In genomic region chr11:130580372-130580771, GRCh38 we compare ENCODE assay signal across 9 cellular contexts.
DNase-seq lines count a peak whose midpoint lies in the region; ATAC-seq lines count a peak whose summit lies in the region.
"Had no signal": no experiment of that assay in that cellular context is flagged by ENCODE, and none has a peak within 500 bp of the region (broad histone marks: within the 10 kb centered on the region; RNA-seq: fewer than 3 reads in every experiment).

No MANE protein-coding gene starts in this region.

- peak; percentile 97 for DNase-seq in HT1080 (ENCODE audit: low read depth)
- peak in 44 of 58 donors; percentile 13 to 89 (median 53) for DNase-seq in anterior cingulate cortex (lab: John Stamatoyannopoulos, UW)
- peak; percentile 67 for DNase-seq in iPS DF 19.7 (ENCODE audit: low read depth, low spot score)
- peak; percentile 94 for DNase-seq in superior temporal gyrus (ENCODE audit: extremely low spot score)
- no peak for DNase-seq in HuH-7.5 (ENCODE audit: low spot score)
- no peak for DNase-seq in MV-4-11 (lab: John Stamatoyannopoulos, UW)
- DNase-seq in activated CD4-positive, CD25-positive, alpha-beta regulatory T cell (lab: John Stamatoyannopoulos, UW) = no peak
- DNase-seq: effector CD4-positive, alpha-beta T cell had no signal

- no peak for ATAC-seq in HG03521 (IDR thresholded peaks at IDR 0.05; ENCODE audit: unreplicated experiment)

Comparison
In these comparisons a context has a peak if more than half of its experiments do, and no peak if none do; other contexts are left out.
1. DNase-seq: peak in HT1080 (single experiment), anterior cingulate cortex (44 of 58), iPS DF 19.7 (single experiment) and superior temporal gyrus (single experiment); none in HuH-7.5 (single experiment), MV-4-11 (single experiment) and activated CD4-positive, CD25-positive, alpha-beta regulatory T cell (0 of 4).